Comparison of ENCODE assay signal across 10 cellular contexts in the genomic region with DNA sequence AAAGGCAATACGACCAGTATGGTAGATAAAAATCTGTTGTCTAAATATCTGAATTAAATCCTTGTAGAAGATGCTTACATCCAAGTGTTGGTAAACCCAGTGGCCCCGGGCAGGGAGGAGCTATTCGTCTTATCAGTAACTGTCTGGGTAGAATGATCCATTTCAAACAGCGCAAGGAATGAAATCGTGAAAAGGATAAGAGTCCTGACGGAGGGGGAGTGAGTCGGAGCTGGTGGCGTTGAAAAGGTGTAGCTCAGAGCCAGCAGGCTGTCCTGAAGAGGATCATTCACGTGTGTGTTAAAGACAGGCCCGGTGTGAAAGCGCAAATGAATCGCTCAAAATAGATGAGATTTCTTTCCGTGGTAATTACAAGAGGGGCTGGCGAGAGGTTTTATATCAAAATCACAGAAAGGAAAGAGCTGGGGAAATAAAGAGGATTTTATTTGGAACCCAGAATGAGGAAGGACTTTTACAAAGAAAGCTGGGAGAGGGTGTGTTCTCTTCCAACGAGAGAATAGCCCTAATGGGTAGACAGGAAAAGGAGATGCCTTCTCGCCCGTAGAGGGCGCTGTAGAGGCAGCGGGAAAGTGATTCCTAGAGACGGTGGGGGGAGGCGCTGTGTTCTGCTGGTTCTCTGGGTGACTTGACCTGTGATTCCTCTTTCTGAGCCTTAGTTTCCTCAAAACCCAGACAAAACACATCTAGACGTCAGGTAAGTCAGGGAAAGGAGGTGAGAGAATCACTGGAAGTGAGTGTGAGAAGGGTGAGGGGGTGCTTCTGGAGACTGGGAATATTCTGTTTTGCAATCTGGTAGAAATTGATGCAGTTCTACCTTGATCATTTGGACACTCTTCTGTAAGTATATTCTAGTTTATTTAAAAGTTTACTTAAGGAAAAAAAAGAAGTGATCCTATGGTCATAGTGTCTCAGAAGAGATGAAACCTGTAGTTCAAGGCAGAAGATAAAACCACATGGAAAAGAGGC. TPM values are rescaled to one million over a fixed set of nuclear protein-coding genes. Genes with fewer than 3 reads are reported as not detected.
DNase-seq lines count a peak whose midpoint lies in the region; ATAC-seq and TF ChIP-seq lines count a peak whose summit lies in the region.
"Had no signal": no experiment of that assay in that cellular context is flagged by ENCODE, and none has a peak within 500 bp of the region (broad histone marks: within the 10 kb centered on the region; RNA-seq: fewer than 3 reads in every experiment).

No MANE protein-coding gene starts in this region.

- H3K4me1 Mint-ChIP-seq in brain (peaks cover 54% of the 10 kb centered on the region), neural progenitor cell (peaks cover 57% of the 10 kb centered on the region)

- H3K9me3 Mint-ChIP-seq in brain (peaks cover 0 to 22% (median 11%) of the 10 kb centered on the region in 5 experiments), neural progenitor cell (no peaks in the 10 kb centered on the region)

- H3F3A ChIP-seq in SK-N-SH (replicated peaks; ENCODE audit: insufficient read depth): no peaks in the 10 kb centered on the region
- H3F3A ChIP-seq in neural progenitor cell (ENCODE audit: low read depth): peaks cover 18% of the 10 kb centered on the region

- DNase-seq in SK-N-SH (peak; percentile 26), HuH-7.5 (ENCODE audit: low spot score) (peak; percentile 36), neural progenitor cell (ENCODE audit: low spot score) (peak; percentile 88)

- WGBS in SK-N-SH (ENCODE audit: low lambda C conversion rate): 45% methylated on average over 22 of the region's 22 CpGs

- H3K27me3 Mint-ChIP-seq in brain (peaks cover 4% of the 10 kb centered on the region), neural progenitor cell (ENCODE audit: insufficient read depth, low read depth) (peaks cover 9% of the 10 kb centered on the region)

- no peaks in the 10 kb centered on the region for H3K9me2 ChIP-seq in SK-N-SH

- ATAC-seq in SK-N-SH treated with all-trans-retinoic acid at 6 μM for 48 hours: no peak
- no peak for ATAC-seq in HG03571 (IDR thresholded peaks at IDR 0.05; ENCODE audit: unreplicated experiment)
- no peak for ATAC-seq in GM21529 (IDR thresholded peaks at IDR 0.05; ENCODE audit: unreplicated experiment)
- no peak for ATAC-seq in HG02642 (IDR thresholded peaks at IDR 0.05; ENCODE audit: poor library complexity, unreplicated experiment)

- peak overlapping the region in 1 of 2 experiments; percentile 37; a peak in 1 of 4 replicates for H3K4me3 ChIP-seq in SK-N-SH (ENCODE audit: low read depth in 2 of 2, low read length in 1 of 2)
- H3K4me3 ChIP-seq in neural progenitor cell: no peak overlapping the region

- POLR2A ChIA-PET in SK-N-SH (lab: Yijun Ruan, JAX): no interaction called here

- H2AFZ ChIP-seq in SK-N-SH (ENCODE audit: low read depth) (no peak overlapping the region), neural progenitor cell (replicated peaks) (peak overlapping the region; percentile 78)

- H4K20me1 ChIP-seq in SK-N-SH (ENCODE audit: insufficient read depth) (no peaks in the 10 kb centered on the region), neural progenitor cell (ENCODE audit: low read depth) (no peaks in the 10 kb centered on the region)

- no peaks in the 10 kb centered on the region for H3K79me2 ChIP-seq in SK-N-SH (ENCODE audit: insufficient read depth)
- no peaks in the 10 kb centered on the region for H3K79me2 ChIP-seq in neural progenitor cell (ENCODE audit: low read depth)

- TF ChIP-seq CTCF in SK-N-SH (IDR thresholded peaks at IDR 0.05) (0 out of 2 replicates have a peak, but pooled peaks have one; percentile 13), brain (conservative IDR thresholded peaks at IDR 0.05) (peak; percentile 29 to 64), neural progenitor cell (IDR thresholded peaks at IDR 0.05) (peak; percentile 95)

- H3K27ac Mint-ChIP-seq in brain (peak overlapping the region in 2 of 5 experiments; percentile 48 to 68), neural progenitor cell (no peak overlapping the region)

- H3K9ac ChIP-seq in SK-N-SH: no peak overlapping the region
- no peak overlapping the region for H3K9ac ChIP-seq in neural progenitor cell

- no peaks in the 10 kb centered on the region for H3K9me3 ChIP-seq in SK-N-SH
- H3K9me3 ChIP-seq in neural progenitor cell (ENCODE audit: low read depth): no peaks in the 10 kb centered on the region

- H3K36me3 ChIP-seq in SK-N-SH (replicated peaks in 1 of 2; ENCODE audit: control insufficient read depth in 1 of 2, insufficient read depth in 2 of 2, low read length in 1 of 2) (no peaks in the 10 kb centered on the region), neural progenitor cell (no peaks in the 10 kb centered on the region)

- CTCF ChIA-PET in SK-N-SH (lab: Yijun Ruan, JAX): interaction anchor here (1.0 to 1.9 kb wide), 7 partner anchors 12 to 393 kb away, joined by 3 to 8 read pairs (median 3); no protein-coding TSS in a partner anchor

- no peaks in the 10 kb centered on the region for H3K27me3 ChIP-seq in SK-N-SH (ENCODE audit: insufficient read depth)
- H3K27me3 ChIP-seq in neural progenitor cell: no peaks in the 10 kb centered on the region

- H3K4me1 ChIP-seq in SK-N-SH (ENCODE audit: control insufficient read depth in 1 of 2, insufficient read depth in 2 of 2, low read depth in 1 of 2, low read length in 1 of 2) (peaks cover 0 to 12% of the 10 kb centered on the region in 2 experiments; a peak in 1 of 4 replicates), neural progenitor cell (peaks cover 48% of the 10 kb centered on the region)

- TF ChIP-seq EP300 in SK-N-SH (IDR thresholded peaks at IDR 0.05; ENCODE audit: borderline replicate concordance in 1 of 2, low read depth in 1 of 2, low read length in 1 of 2): no peak

- H3K27ac ChIP-seq in SK-N-SH (ENCODE audit: low read depth in 2 of 2, low read length in 1 of 2) (no peak overlapping the region), neural progenitor cell (no peak overlapping the region)

- H3K4me2 ChIP-seq in SK-N-SH (no peak overlapping the region), neural progenitor cell (peak overlapping the region; percentile 44)

- H3K36me3 Mint-ChIP-seq in brain: peaks cover 24% of the 10 kb centered on the region
- no peaks in the 10 kb centered on the region for H3K36me3 Mint-ChIP-seq in neural progenitor cell

- TF ChIP-seq RAD21 in SK-N-SH (IDR thresholded peaks at IDR 0.05; ENCODE audit: low read length): peak; percentile 7; the same call in 1 of the 2 replicates

- H3K4me3 Mint-ChIP-seq in brain (peak overlapping the region in 1 of 5 experiments; percentile 10), neural progenitor cell (no peak overlapping the region)

TF ChIP-seq in SK-N-SH, 30 proteins besides CTCF, POLR2A, EP300 and RAD21:
- TF ChIP-seq, protein P1, sequence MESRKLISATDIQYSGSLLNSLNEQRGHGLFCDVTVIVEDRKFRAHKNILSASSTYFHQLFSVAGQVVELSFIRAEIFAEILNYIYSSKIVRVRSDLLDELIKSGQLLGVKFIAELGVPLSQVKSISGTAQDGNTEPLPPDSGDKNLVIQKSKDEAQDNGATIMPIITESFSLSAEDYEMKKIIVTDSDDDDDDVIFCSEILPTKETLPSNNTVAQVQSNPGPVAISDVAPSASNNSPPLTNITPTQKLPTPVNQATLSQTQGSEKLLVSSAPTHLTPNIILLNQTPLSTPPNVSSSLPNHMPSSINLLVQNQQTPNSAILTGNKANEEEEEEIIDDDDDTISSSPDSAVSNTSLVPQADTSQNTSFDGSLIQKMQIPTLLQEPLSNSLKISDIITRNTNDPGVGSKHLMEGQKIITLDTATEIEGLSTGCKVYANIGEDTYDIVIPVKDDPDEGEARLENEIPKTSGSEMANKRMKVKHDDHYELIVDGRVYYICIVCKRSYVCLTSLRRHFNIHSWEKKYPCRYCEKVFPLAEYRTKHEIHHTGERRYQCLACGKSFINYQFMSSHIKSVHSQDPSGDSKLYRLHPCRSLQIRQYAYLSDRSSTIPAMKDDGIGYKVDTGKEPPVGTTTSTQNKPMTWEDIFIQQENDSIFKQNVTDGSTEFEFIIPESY (IDR thresholded peaks at IDR 0.05; ENCODE audit: borderline replicate concordance, low read depth): no peak

TF ChIP-seq in SK-N-SH treated with all-trans-retinoic acid at 6 μM for 48 hours, 23 proteins besides CTCF, POLR2A, EP300 and RAD21 (continues in another document):
- no peak for TF ChIP-seq ZC3H10 (CRISPR knock-in tag; IDR thresholded peaks at IDR 0.05)
- no peak for TF ChIP-seq GLIS3 (CRISPR knock-in tag; IDR thresholded peaks at IDR 0.05)
- TF ChIP-seq, protein P2, sequence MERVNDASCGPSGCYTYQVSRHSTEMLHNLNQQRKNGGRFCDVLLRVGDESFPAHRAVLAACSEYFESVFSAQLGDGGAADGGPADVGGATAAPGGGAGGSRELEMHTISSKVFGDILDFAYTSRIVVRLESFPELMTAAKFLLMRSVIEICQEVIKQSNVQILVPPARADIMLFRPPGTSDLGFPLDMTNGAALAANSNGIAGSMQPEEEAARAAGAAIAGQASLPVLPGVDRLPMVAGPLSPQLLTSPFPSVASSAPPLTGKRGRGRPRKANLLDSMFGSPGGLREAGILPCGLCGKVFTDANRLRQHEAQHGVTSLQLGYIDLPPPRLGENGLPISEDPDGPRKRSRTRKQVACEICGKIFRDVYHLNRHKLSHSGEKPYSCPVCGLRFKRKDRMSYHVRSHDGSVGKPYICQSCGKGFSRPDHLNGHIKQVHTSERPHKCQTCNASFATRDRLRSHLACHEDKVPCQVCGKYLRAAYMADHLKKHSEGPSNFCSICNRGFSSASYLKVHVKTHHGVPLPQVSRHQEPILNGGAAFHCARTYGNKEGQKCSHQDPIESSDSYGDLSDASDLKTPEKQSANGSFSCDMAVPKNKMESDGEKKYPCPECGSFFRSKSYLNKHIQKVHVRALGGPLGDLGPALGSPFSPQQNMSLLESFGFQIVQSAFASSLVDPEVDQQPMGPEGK (CRISPR knock-in tag; IDR thresholded peaks at IDR 0.05; ENCODE audit: borderline replicate concordance): no peak
- TF ChIP-seq ZFP30 (CRISPR knock-in tag; IDR thresholded peaks at IDR 0.05): no peak
- TF ChIP-seq TCF4 (CRISPR knock-in tag; IDR thresholded peaks at IDR 0.05; ENCODE audit: borderline replicate concordance): no peak
- TF ChIP-seq ARNTL (CRISPR knock-in tag; IDR thresholded peaks at IDR 0.05; ENCODE audit: borderline replicate concordance, low read depth): no peak
- TF ChIP-seq ESRRG (CRISPR knock-in tag; IDR thresholded peaks at IDR 0.05): no peak
- TF ChIP-seq ZNF565 (CRISPR knock-in tag; conservative IDR thresholded peaks at IDR 0.05; ENCODE audit: low read depth): no peak
- no peak for TF ChIP-seq TOX (CRISPR knock-in tag; IDR thresholded peaks at IDR 0.05; ENCODE audit: borderline replicate concordance)
- TF ChIP-seq PPARA (CRISPR knock-in tag; IDR thresholded peaks at IDR 0.05; ENCODE audit: borderline replicate concordance): no peak
- no peak for TF ChIP-seq ISL1 (CRISPR knock-in tag; IDR thresholded peaks at IDR 0.05)
- no peak for TF ChIP-seq ZFP3 (CRISPR knock-in tag; IDR thresholded peaks at IDR 0.05)
- no peak for TF ChIP-seq ZNF70 (CRISPR knock-in tag; IDR thresholded peaks at IDR 0.05)
- TF ChIP-seq BACH2 (CRISPR knock-in tag; IDR thresholded peaks at IDR 0.05; ENCODE audit: borderline replicate concordance): no peak
- TF ChIP-seq OSR1 (CRISPR knock-in tag; IDR thresholded peaks at IDR 0.05): no peak

RNA-seq across cellular contexts. Expression of gene SRRM4, which starts 39.3 kb away (rescaled TPM):
- polyA plus RNA-seq in SK-N-SH (2012; rRNA removed) (0.03 and 0.05 TPM in 2 replicates), brain (ENCODE audit: insufficient read depth, low read depth, low replicate concordance) (10.0 TPM)
- polyA plus RNA-seq in SK-N-SH (2012; cell fraction: cytosol; rRNA removed): 0.04 and 0.09 TPM in 2 replicates
- 0.08 and 0.13 TPM in 2 replicates for polyA plus RNA-seq in SK-N-SH (2012; cell fraction: nucleus; rRNA removed)
- 0.07 and 0.34 TPM in 2 replicates for total RNA-seq in neural progenitor cell (ENCODE audit: low replicate concordance)
- total RNA-seq: glomerular endothelial cell had no signal
- polyA plus RNA-seq: BJ had no signal

Comparison
In these comparisons a context has a peak if more than half of its experiments do, and no peak if none do; other contexts are left out.
1. DNase-seq: peak in every context shown above with its lines; median percentile 88 in neural progenitor cell; 36 in HuH-7.5; 26 in SK-N-SH.
2. CTCF ChIP-seq: peak in every context shown above with its lines; median percentile 95 in neural progenitor cell; 46 in brain; 13 in SK-N-SH.